Comparison of ENCODE assay signal across 10 cellular contexts in genomic region chr20:24502184-24502583, GRCh38. TPM values are rescaled to one million over a fixed set of nuclear protein-coding genes. Genes with fewer than 3 reads are reported as not detected.
DNase-seq lines count a peak whose midpoint lies in the region; ATAC-seq and TF ChIP-seq lines count a peak whose summit lies in the region.
"Had no signal": no experiment of that assay in that cellular context is flagged by ENCODE, and none has a peak within 500 bp of the region (broad histone marks: within the 10 kb centered on the region; RNA-seq: fewer than 3 reads in every experiment).

No MANE protein-coding gene starts in this region.

- CTCF ChIA-PET in RWPE1 (lab: Yijun Ruan, JAX): no interaction called here
- CTCF ChIA-PET in OCI-LY7 (lab: Charles Lee; ENCODE audit: unreplicated experiment): no interaction called here

- intact Hi-C loops in OCI-LY7 (cut with micrococcal nuclease; ENCODE audit: unreplicated experiment): no loop called here

- no peak for ATAC-seq in GM21360 (IDR thresholded peaks at IDR 0.05; ENCODE audit: unreplicated experiment)
- ATAC-seq: activated T-cell treated with anti-CD3 and anti-CD28 coated beads, Interleukin-2, amount 50 U/mL, for 72 hours had no signal

- no peaks in the 10 kb centered on the region for H3K27me3 ChIP-seq in BLaER1
- peaks cover 3% of the 10 kb centered on the region for H3K27me3 ChIP-seq in osteoblast (ENCODE audit: insufficient read depth, low read length)

- H3K9me2 ChIP-seq in OCI-LY7 (ENCODE audit: insufficient read depth, low read length): no peaks in the 10 kb centered on the region

- H3K79me2 ChIP-seq in osteoblast (ENCODE audit: insufficient read depth, low read length): no peaks in the 10 kb centered on the region
- no peaks in the 10 kb centered on the region for H3K79me2 ChIP-seq in OCI-LY7 (ENCODE audit: insufficient read depth, low read depth, low read length)

- no TSS peak for BruUV-seq in OCI-LY7 (replicated peaks; lab: Mats Ljungman, UMichigan)

- POLR2A ChIA-PET in RWPE1 (lab: Yijun Ruan, JAX; ENCODE audit: low non-redundant PET) (no interaction called here), OCI-LY7 (lab: Charles Lee) (no interaction called here)

- H3K36me3 ChIP-seq in BLaER1 (no peaks in the 10 kb centered on the region), osteoblast (ENCODE audit: insufficient read depth, low read length) (no peaks in the 10 kb centered on the region), OCI-LY7 (ENCODE audit: insufficient read depth, low read length) (no peaks in the 10 kb centered on the region)

- H3K4me2 ChIP-seq in BLaER1: peak overlapping the region; percentile 7; the same call in 1 of the 2 replicates
- H3K4me2 ChIP-seq in osteoblast (ENCODE audit: insufficient read depth, low read length): peak overlapping the region; percentile 59
- no peak overlapping the region for H3K4me2 ChIP-seq in OCI-LY7 (ENCODE audit: low read length)

- DNase-seq in RWPE1 (ENCODE audit: low spot score) (peak; percentile 10), fibroblast of the aortic adventitia (ENCODE audit: low read depth) (peak; percentile 92), osteoblast (ENCODE audit: insufficient read length, low spot score, missing footprints) (peak; percentile 98), OCI-LY7 (ENCODE audit: low spot score) (no peak)
- DNase-seq in activated CD4-positive, alpha-beta T cell treated with anti-CD3 and anti-CD28 coated beads for 48 hours: no peak
- DNase-seq in activated CD4-positive, alpha-beta T cell treated with anti-CD3 and anti-CD28 coated beads, Interleukin-2, amount 50 U/mL, for 4 hours: no peak
- DNase-seq: activated T-cell treated with anti-CD3 and anti-CD28 coated beads, Interleukin-2, amount 50 U/mL, for 72 hours; DMS153 had no signal

- H4K20me1 ChIP-seq in BLaER1: no peaks in the 10 kb centered on the region
- no peaks in the 10 kb centered on the region for H4K20me1 ChIP-seq in osteoblast (ENCODE audit: insufficient read depth, low read length)
- no peaks in the 10 kb centered on the region for H4K20me1 ChIP-seq in OCI-LY7 (ENCODE audit: insufficient read depth, low read length)

- no peak overlapping the region for H3K9ac ChIP-seq in BLaER1

- no peak overlapping the region for H2AFZ ChIP-seq in osteoblast (ENCODE audit: low read length)
- no peak overlapping the region for H2AFZ ChIP-seq in OCI-LY7 (ENCODE audit: low read length)

- TF ChIP-seq CTCF in RWPE1 (conservative IDR thresholded peaks at IDR 0.05; ENCODE audit: low read depth): no peak
- TF ChIP-seq CTCF in fibroblast of the aortic adventitia (IDR thresholded peaks at IDR 0.05; ENCODE audit: insufficient read depth, low read length): no peak
- TF ChIP-seq CTCF in osteoblast (IDR thresholded peaks at IDR 0.05; ENCODE audit: extremely low read depth, low read depth, low read length): no peak
- TF ChIP-seq CTCF in OCI-LY7 (conservative IDR thresholded peaks at IDR 0.05; ENCODE audit: low read length): no peak

- H3K27ac ChIP-seq in BLaER1: no peak overlapping the region
- no peak overlapping the region for H3K27ac ChIP-seq in RWPE1
- H3K27ac ChIP-seq in osteoblast (ENCODE audit: low read depth, low read length): peak overlapping the region; percentile 99
- no peak overlapping the region for H3K27ac ChIP-seq in OCI-LY7 (ENCODE audit: low read depth, low read length, poor library complexity, severe bottlenecking)

- no peak overlapping the region for H3K4me3 ChIP-seq in BLaER1
- H3K4me3 ChIP-seq in fibroblast of the aortic adventitia (ENCODE audit: low read depth, low read length): no peak overlapping the region
- no peak overlapping the region for H3K4me3 ChIP-seq in osteoblast (ENCODE audit: insufficient read depth, low read length)
- H3K4me3 ChIP-seq in OCI-LY7 (ENCODE audit: low read depth, low read length, poor library complexity, severe bottlenecking): no peak overlapping the region

- H3K9me3 ChIP-seq in BLaER1 (no peaks in the 10 kb centered on the region), osteoblast (ENCODE audit: low read depth, low read length) (no peaks in the 10 kb centered on the region), OCI-LY7 (ENCODE audit: low read length) (no peaks in the 10 kb centered on the region)

- H3K4me1 ChIP-seq in BLaER1 (peaks cover 12% of the 10 kb centered on the region), osteoblast (ENCODE audit: insufficient read depth, low read length) (peaks cover 19% of the 10 kb centered on the region), OCI-LY7 (ENCODE audit: insufficient read depth, low read length, poor library complexity, severe bottlenecking) (no peaks in the 10 kb centered on the region)

RNA-seq across cellular contexts. Expression of gene SYNDIG1, which starts 32.8 kb away (rescaled TPM):
- total RNA-seq in fibroblast of the aortic adventitia (ENCODE audit: low replicate concordance) (0.25 and 1.6 TPM in 2 replicates), osteoblast (2.2 and 3.2 TPM in 2 replicates), OCI-LY7 (2022) (not detected in 2 replicates)
- not detected in 2 replicates for total RNA-seq in OCI-LY7 (2014; rRNA removed; shearing (Covaris generic))
- total RNA-seq: activated T-cell treated with anti-CD3 and anti-CD28 coated beads, Interleukin-2, amount 50 U/mL, for 72 hours had no signal

Comparison
In these comparisons a context has a peak if more than half of its experiments do, and no peak if none do; other contexts are left out.
1. DNase-seq: peak in RWPE1 (single experiment), fibroblast of the aortic adventitia (single experiment) and osteoblast (single experiment); none in activated CD4-positive, alpha-beta T cell treated with anti-CD3 and anti-CD28 coated beads for 48 hours (single experiment), activated CD4-positive, alpha-beta T cell treated with anti-CD3 and anti-CD28 coated beads, Interleukin-2, amount 50 U/mL, for 4 hours (0 of 2) and OCI-LY7 (single experiment).